ENCODE assay signal across 16 cellular contexts in genomic region chr12:46207644-46208043, GRCh38.
DNase-seq lines count a peak whose midpoint lies in the region; ATAC-seq and TF ChIP-seq lines count a peak whose summit lies in the region.
"Had no signal": no experiment of that assay in that cellular context is flagged by ENCODE, and none has a peak within 500 bp of the region (broad histone marks: within the 10 kb centered on the region; RNA-seq: fewer than 3 reads in every experiment).

No MANE protein-coding gene starts in this region.

- DNase-seq in CD1c-positive myeloid dendritic cell (ENCODE audit: extremely low spot score) = peak; percentile 32
- no peak for DNase-seq in CD8-positive, alpha-beta memory T cell
- no peak for DNase-seq in central memory CD8-positive, alpha-beta T cell (ENCODE audit: low spot score in 2 of 2)
- no peak for DNase-seq in ACHN
- no peak for DNase-seq in osteocyte (ENCODE audit: extremely low spot score, unreplicated experiment)
- DNase-seq: activated T-cell treated with anti-CD3 and anti-CD28 coated beads, Interleukin-2, amount 50 U/mL, for 4 hours; left cardiac atrium; SK-N-SH; stimulated activated CD4-positive, alpha-beta T cell treated with anti-CD3 and anti-CD28 coated beads, Interleukin-2, amount 100 ng/mL, for 24 hours; WERI-Rb-1 had no signal

- no peaks in the 10 kb centered on the region for H3K9me3 Mint-ChIP-seq in CD8-positive, alpha-beta memory T cell
- H3K9me3 Mint-ChIP-seq in central memory CD8-positive, alpha-beta T cell = no peaks in the 10 kb centered on the region
- H3K9me3 Mint-ChIP-seq in osteocyte (ENCODE audit: unreplicated experiment) = no peaks in the 10 kb centered on the region
- H3K9me3 Mint-ChIP-seq: activated T-cell treated with anti-CD3 and anti-CD28 coated beads, Interleukin-2, amount 50 U/mL, for 4 hours; nephron had no signal

- H3K27me3 ChIP-seq in CD8-positive, alpha-beta memory T cell (ENCODE audit: insufficient read depth, low read length, poor library complexity, severe bottlenecking) = no peaks in the 10 kb centered on the region
- H3K27me3 ChIP-seq: hepatocyte, tibial nerve had no signal

- no peak overlapping the region for H3K4me3 ChIP-seq in CD8-positive, alpha-beta memory T cell (ENCODE audit: low read length)
- H3K4me3 ChIP-seq: hepatocyte, tibial nerve had no signal

- peaks cover 68 to 85% (median 74%) of the 10 kb centered on the region in 3 donors for H3K4me1 Mint-ChIP-seq in CD8-positive, alpha-beta memory T cell
- peaks cover 45% of the 10 kb centered on the region for H3K4me1 Mint-ChIP-seq in central memory CD8-positive, alpha-beta T cell
- H3K4me1 Mint-ChIP-seq in osteocyte (ENCODE audit: unreplicated experiment) = peaks cover 26% of the 10 kb centered on the region

- peak overlapping the region; percentile 14 to 99 (median 68) for H3K27ac Mint-ChIP-seq in CD8-positive, alpha-beta memory T cell
- peak overlapping the region; percentile 19 for H3K27ac Mint-ChIP-seq in central memory CD8-positive, alpha-beta T cell (ENCODE audit: low read depth)
- H3K27ac Mint-ChIP-seq in osteocyte (ENCODE audit: unreplicated experiment) = no peak overlapping the region

- H3K4me1 ChIP-seq in CD8-positive, alpha-beta memory T cell (ENCODE audit: insufficient read depth, low read length) = peaks cover 53% of the 10 kb centered on the region

- CTCF ChIA-PET in CD8-positive, alpha-beta memory T cell (lab: Charles Lee) = interaction anchor here (1.0 to 1.7 kb wide), 2 partner anchors 12 to 14 kb away, joined by 3 to 4 read pairs; no protein-coding TSS in a partner anchor

- H3K27me3 Mint-ChIP-seq in CD8-positive, alpha-beta memory T cell = no peaks in the 10 kb centered on the region
- H3K27me3 Mint-ChIP-seq in central memory CD8-positive, alpha-beta T cell = no peaks in the 10 kb centered on the region
- H3K27me3 Mint-ChIP-seq in osteocyte (ENCODE audit: unreplicated experiment) = no peaks in the 10 kb centered on the region

- POLR2A ChIA-PET in CD8-positive, alpha-beta memory T cell (lab: Charles Lee) = interaction anchor here (0.6 to 1.3 kb wide), 4 partner anchors 11 to 64 kb away, joined by 3 to 4 read pairs (median 3); no protein-coding TSS in a partner anchor

- TF ChIP-seq CTCF in osteocyte (IDR thresholded peaks at IDR 0.05) = no peak

- H3K4me3 Mint-ChIP-seq in CD8-positive, alpha-beta memory T cell = no peak overlapping the region
- no peak overlapping the region for H3K4me3 Mint-ChIP-seq in central memory CD8-positive, alpha-beta T cell
- H3K4me3 Mint-ChIP-seq in osteocyte (ENCODE audit: unreplicated experiment) = no peak overlapping the region
- H3K4me3 Mint-ChIP-seq: activated T-cell treated with anti-CD3 and anti-CD28 coated beads, Interleukin-2, amount 50 U/mL, for 4 hours; nephron had no signal

- in situ Hi-C loops in ACHN (cut with HindIII; ENCODE audit: low pct_ligation_motif_present, low pct_unique_long_range_greater_than_20kb, low sequenced_read_pairs) = no loop called here

- H3K9me3 ChIP-seq in CD8-positive, alpha-beta memory T cell (ENCODE audit: low read length) = no peaks in the 10 kb centered on the region
- H3K9me3 ChIP-seq: SK-N-SH, tibial nerve had no signal

- H3K36me3 ChIP-seq in CD8-positive, alpha-beta memory T cell (ENCODE audit: insufficient read depth, low read length) = peaks cover 44% of the 10 kb centered on the region
- H3K36me3 ChIP-seq: tibial nerve had no signal

- no peak overlapping the region for H3K27ac ChIP-seq in CD8-positive, alpha-beta memory T cell (ENCODE audit: low read depth, low read length)
- H3K27ac ChIP-seq: hepatocyte, tibial nerve, WERI-Rb-1 had no signal

- ATAC-seq in HG03378 (IDR thresholded peaks at IDR 0.05; ENCODE audit: unreplicated experiment) = peak; percentile 44
- ATAC-seq in central memory CD8-positive, alpha-beta T cell (replicated peaks; ENCODE audit: extremely low read depth, poor library complexity, severe bottlenecking) = no peak
- ATAC-seq in GM19455 (IDR thresholded peaks at IDR 0.05; ENCODE audit: unreplicated experiment) = no peak
- no peak for ATAC-seq in HG03175 (IDR thresholded peaks at IDR 0.05; ENCODE audit: unreplicated experiment)
- ATAC-seq: activated T-cell treated with anti-CD3 and anti-CD28 coated beads, Interleukin-2, amount 50 U/mL, for 4 hours; left cardiac atrium had no signal

- H3K36me3 Mint-ChIP-seq in CD8-positive, alpha-beta memory T cell = peaks cover 11 to 92% (median 35%) of the 10 kb centered on the region in 3 donors
- H3K36me3 Mint-ChIP-seq in central memory CD8-positive, alpha-beta T cell (ENCODE audit: insufficient read depth) = peaks cover 83% of the 10 kb centered on the region
- H3K36me3 Mint-ChIP-seq in osteocyte (ENCODE audit: unreplicated experiment) = peaks cover 61% of the 10 kb centered on the region
